Comparison of ENCODE assay signal across 13 cellular contexts in the genomic region with DNA sequence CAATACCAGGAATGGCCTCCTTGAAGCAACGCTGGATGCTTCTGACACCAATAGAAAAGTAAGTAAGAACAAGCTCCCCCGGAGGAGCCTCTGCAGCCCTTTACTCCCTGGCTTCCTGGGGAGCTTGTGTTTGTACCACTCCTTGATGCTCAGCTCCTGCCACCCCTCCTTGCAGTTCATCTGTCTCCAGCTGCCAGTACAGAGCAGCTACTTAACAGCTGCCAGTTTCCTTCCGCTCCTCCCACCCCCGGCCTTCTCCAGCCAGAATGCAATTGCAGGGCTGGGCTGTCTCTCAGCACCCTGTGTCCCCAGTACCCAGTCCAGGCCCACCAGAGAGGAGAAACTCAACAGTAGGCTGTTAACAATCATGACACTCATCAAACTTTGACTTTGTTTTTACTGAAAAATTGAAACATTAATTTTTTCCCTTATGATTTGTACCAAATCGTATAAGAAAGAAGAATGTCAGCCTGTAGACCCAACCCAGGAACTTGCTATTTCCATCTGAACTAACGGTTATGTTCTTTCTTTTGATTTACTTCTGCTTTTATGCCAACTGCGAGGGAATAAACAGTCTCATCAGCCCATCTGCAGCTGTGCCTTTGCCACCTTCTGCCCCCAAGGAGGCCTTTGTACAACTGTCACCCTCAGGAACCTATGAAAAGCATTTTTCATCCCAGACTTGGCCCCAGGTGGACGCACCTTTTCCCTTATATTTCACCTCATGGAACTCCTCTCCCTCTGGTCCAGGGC.
DNase-seq lines count a peak whose midpoint lies in the region; ATAC-seq and TF ChIP-seq lines count a peak whose summit lies in the region.
"Had no signal": no experiment of that assay in that cellular context is flagged by ENCODE, and none has a peak within 500 bp of the region (broad histone marks: within the 10 kb centered on the region; RNA-seq: fewer than 3 reads in every experiment).

No MANE protein-coding gene starts in this region.

- no TSS peak for BruUV-seq in OCI-LY7 (replicated peaks; lab: Mats Ljungman, UMichigan)

- TF ChIP-seq CTCF in activated CD8-positive, alpha-beta T cell treated with anti-CD3 and anti-CD28 coated beads for 36 hours (IDR thresholded peaks at IDR 0.05): no peak
- no peak for TF ChIP-seq CTCF in OCI-LY7 (conservative IDR thresholded peaks at IDR 0.05; ENCODE audit: low read length)
- no peak for TF ChIP-seq CTCF in Peyer's patch (IDR thresholded peaks at IDR 0.05)

- CTCF ChIA-PET in activated CD8-positive, alpha-beta T cell treated with anti-CD3 and anti-CD28 coated beads, Interleukin-2, amount 10 ng/mL, durations not matched to agents 7 days and 5 days (lab: Charles Lee): no interaction called here
- CTCF ChIA-PET in activated CD8-positive, alpha-beta T cell treated with anti-CD3 and anti-CD28 coated beads for 36 hours (lab: Charles Lee): interaction anchor here (1.1 kb wide), 1 partner anchor 18 kb away, joined by 3 read pairs; no protein-coding TSS in a partner anchor
- CTCF ChIA-PET in OCI-LY7 (lab: Charles Lee; ENCODE audit: unreplicated experiment): interaction anchor here (0.5 to 1.6 kb wide), 4 partner anchors 16 to 211 kb away, joined by 3 to 4 read pairs (median 4); no protein-coding TSS in a partner anchor
- CTCF ChIA-PET in activated naive CD4-positive, alpha-beta T cell treated with anti-CD3 and anti-CD28 coated beads, Interleukin-2, amount 10 ng/mL, durations not matched to agents 7 days and 5 days (lab: Charles Lee): no interaction called here

- H3K4me2 ChIP-seq in OCI-LY7 (ENCODE audit: low read length): peak overlapping the region; percentile 67

- no peaks in the 10 kb centered on the region for H3K9me3 ChIP-seq in OCI-LY7 (ENCODE audit: low read length)
- no peaks in the 10 kb centered on the region for H3K9me3 ChIP-seq in right cardiac atrium (ENCODE audit: control insufficient read depth, low read length)
- no peaks in the 10 kb centered on the region for H3K9me3 ChIP-seq in thymus (ENCODE audit: control insufficient read depth)
- H3K9me3 ChIP-seq in Peyer's patch: no peaks in the 10 kb centered on the region
- H3K9me3 ChIP-seq: tibial nerve had no signal

- H2AFZ ChIP-seq in OCI-LY7 (ENCODE audit: low read length): peak overlapping the region; percentile 87

- TF ChIP-seq POLR2A in Peyer's patch (IDR thresholded peaks at IDR 0.05) (no peak), erythroblast (IDR thresholded peaks at IDR 0.05; ENCODE audit: low read length) (no peak)

- H3K4me3 ChIP-seq in OCI-LY7 (ENCODE audit: low read depth, low read length, poor library complexity, severe bottlenecking): peak overlapping the region; percentile 49
- no peak overlapping the region for H3K4me3 ChIP-seq in right cardiac atrium (ENCODE audit: low read length)
- peak overlapping the region; percentile 67 for H3K4me3 ChIP-seq in thymus (ENCODE audit: low read length)
- no peak overlapping the region for H3K4me3 ChIP-seq in Peyer's patch
- H3K4me3 ChIP-seq: tibial nerve had no signal

- H3K4me3 Mint-ChIP-seq in activated CD8-positive, alpha-beta T cell treated with anti-CD3 and anti-CD28 coated beads, Interleukin-2, amount 10 ng/mL, durations not matched to agents 7 days and 5 days: no peak overlapping the region
- H3K4me3 Mint-ChIP-seq in activated CD8-positive, alpha-beta T cell treated with anti-CD3 and anti-CD28 coated beads for 36 hours: no peak overlapping the region
- no peak overlapping the region for H3K4me3 Mint-ChIP-seq in activated naive CD4-positive, alpha-beta T cell treated with anti-CD3 and anti-CD28 coated beads, Interleukin-2, amount 10 ng/mL, durations not matched to agents 7 days and 5 days
- H3K4me3 Mint-ChIP-seq: activated naive CD8-positive, alpha-beta T cell treated with anti-CD3 and anti-CD28 coated beads, Interleukin-2, amount 50 U/mL, for 24 hours; natural killer cell had no signal

- no peaks in the 10 kb centered on the region for H3K36me3 Mint-ChIP-seq in activated CD8-positive, alpha-beta T cell treated with anti-CD3 and anti-CD28 coated beads, Interleukin-2, amount 10 ng/mL, durations not matched to agents 7 days and 5 days (ENCODE audit: low read depth)
- H3K36me3 Mint-ChIP-seq in activated CD8-positive, alpha-beta T cell treated with anti-CD3 and anti-CD28 coated beads for 36 hours (ENCODE audit: low read depth): no peaks in the 10 kb centered on the region
- H3K36me3 Mint-ChIP-seq in activated naive CD4-positive, alpha-beta T cell treated with anti-CD3 and anti-CD28 coated beads, Interleukin-2, amount 10 ng/mL, durations not matched to agents 7 days and 5 days: no peaks in the 10 kb centered on the region
- H3K36me3 Mint-ChIP-seq: natural killer cell had no signal

- intact Hi-C loops in activated CD8-positive, alpha-beta T cell treated with anti-CD3 and anti-CD28 coated beads for 36 hours (cut with micrococcal nuclease): no loop called here
- intact Hi-C loops in OCI-LY7 (cut with micrococcal nuclease; ENCODE audit: unreplicated experiment): no loop called here
- intact Hi-C loops in right cardiac atrium (cut with DNase I): loop anchor here in 1 of 4 donors (10.0 kb wide), 1 partner anchor 111 kb away; the partner anchor contains the start of gene AOX1

- H3K4me1 Mint-ChIP-seq in activated CD8-positive, alpha-beta T cell treated with anti-CD3 and anti-CD28 coated beads, Interleukin-2, amount 10 ng/mL, durations not matched to agents 7 days and 5 days (ENCODE audit: low read depth): no peaks in the 10 kb centered on the region
- H3K4me1 Mint-ChIP-seq in activated CD8-positive, alpha-beta T cell treated with anti-CD3 and anti-CD28 coated beads for 36 hours (ENCODE audit: low read depth): peaks cover 8% of the 10 kb centered on the region
- no peaks in the 10 kb centered on the region for H3K4me1 Mint-ChIP-seq in activated naive CD4-positive, alpha-beta T cell treated with anti-CD3 and anti-CD28 coated beads, Interleukin-2, amount 10 ng/mL, durations not matched to agents 7 days and 5 days
- H3K4me1 Mint-ChIP-seq: natural killer cell had no signal

- WGBS in right cardiac atrium: 55% methylated on average over 8 of the region's 8 CpGs
- 7% methylated on average over 8 of the region's 8 CpGs for WGBS in thymus

- no peaks in the 10 kb centered on the region for H3K27me3 ChIP-seq in right cardiac atrium (ENCODE audit: control insufficient read depth, insufficient read depth)
- H3K27me3 ChIP-seq in thymus (ENCODE audit: control insufficient read depth, insufficient read depth): no peaks in the 10 kb centered on the region
- H3K27me3 ChIP-seq in Peyer's patch: no peaks in the 10 kb centered on the region
- H3K27me3 ChIP-seq: tibial nerve had no signal

- H3K36me3 ChIP-seq in OCI-LY7 (ENCODE audit: insufficient read depth, low read length): no peaks in the 10 kb centered on the region
- no peaks in the 10 kb centered on the region for H3K36me3 ChIP-seq in thymus (ENCODE audit: control insufficient read depth, insufficient read depth)
- no peaks in the 10 kb centered on the region for H3K36me3 ChIP-seq in Peyer's patch
- H3K36me3 ChIP-seq: tibial nerve had no signal

- H3K27me3 Mint-ChIP-seq in activated CD8-positive, alpha-beta T cell treated with anti-CD3 and anti-CD28 coated beads, Interleukin-2, amount 10 ng/mL, durations not matched to agents 7 days and 5 days (ENCODE audit: low read depth): peaks cover 6% of the 10 kb centered on the region
- peaks cover 2% of the 10 kb centered on the region for H3K27me3 Mint-ChIP-seq in activated CD8-positive, alpha-beta T cell treated with anti-CD3 and anti-CD28 coated beads for 36 hours
- H3K27me3 Mint-ChIP-seq in activated naive CD4-positive, alpha-beta T cell treated with anti-CD3 and anti-CD28 coated beads, Interleukin-2, amount 10 ng/mL, durations not matched to agents 7 days and 5 days: no peaks in the 10 kb centered on the region

- peak overlapping the region; percentile 8 for H3K27ac Mint-ChIP-seq in activated CD8-positive, alpha-beta T cell treated with anti-CD3 and anti-CD28 coated beads, Interleukin-2, amount 10 ng/mL, durations not matched to agents 7 days and 5 days
- no peak overlapping the region for H3K27ac Mint-ChIP-seq in activated CD8-positive, alpha-beta T cell treated with anti-CD3 and anti-CD28 coated beads for 36 hours
- H3K27ac Mint-ChIP-seq in activated naive CD4-positive, alpha-beta T cell treated with anti-CD3 and anti-CD28 coated beads, Interleukin-2, amount 10 ng/mL, durations not matched to agents 7 days and 5 days: no peak overlapping the region
- H3K27ac Mint-ChIP-seq: activated naive CD8-positive, alpha-beta T cell treated with anti-CD3 and anti-CD28 coated beads, Interleukin-2, amount 50 U/mL, for 24 hours; natural killer cell had no signal

- no peak for ATAC-seq in activated CD8-positive, alpha-beta T cell treated with anti-CD3 and anti-CD28 coated beads, Interleukin-2, amount 10 ng/mL, durations not matched to agents 7 days and 5 days
- no peak for ATAC-seq in activated CD8-positive, alpha-beta T cell treated with anti-CD3 and anti-CD28 coated beads for 36 hours
- peak; percentile 77 to 89 for ATAC-seq in right cardiac atrium
- ATAC-seq: activated naive CD8-positive, alpha-beta T cell treated with anti-CD3 and anti-CD28 coated beads, Interleukin-2, amount 50 U/mL, for 24 hours had no signal

- no peaks in the 10 kb centered on the region for H3K9me3 Mint-ChIP-seq in activated CD8-positive, alpha-beta T cell treated with anti-CD3 and anti-CD28 coated beads, Interleukin-2, amount 10 ng/mL, durations not matched to agents 7 days and 5 days (ENCODE audit: insufficient read depth)
- H3K9me3 Mint-ChIP-seq in activated CD8-positive, alpha-beta T cell treated with anti-CD3 and anti-CD28 coated beads for 36 hours: no peaks in the 10 kb centered on the region
- no peaks in the 10 kb centered on the region for H3K9me3 Mint-ChIP-seq in activated naive CD4-positive, alpha-beta T cell treated with anti-CD3 and anti-CD28 coated beads, Interleukin-2, amount 10 ng/mL, durations not matched to agents 7 days and 5 days
- H3K9me3 Mint-ChIP-seq: activated naive CD8-positive, alpha-beta T cell treated with anti-CD3 and anti-CD28 coated beads, Interleukin-2, amount 50 U/mL, for 24 hours; natural killer cell had no signal

- POLR2A ChIA-PET in activated CD8-positive, alpha-beta T cell treated with anti-CD3 and anti-CD28 coated beads, Interleukin-2, amount 10 ng/mL, durations not matched to agents 7 days and 5 days (lab: Charles Lee): interaction anchor here (0.6 kb wide), 1 partner anchor 109 kb away, joined by 3 read pairs; no protein-coding TSS in a partner anchor
- POLR2A ChIA-PET in activated CD8-positive, alpha-beta T cell treated with anti-CD3 and anti-CD28 coated beads for 36 hours (lab: Charles Lee): interaction anchor here (0.9 kb wide), 1 partner anchor 25 kb away, joined by 3 read pairs; no protein-coding TSS in a partner anchor
- POLR2A ChIA-PET in OCI-LY7 (lab: Charles Lee): interaction anchor here (0.6 to 2.1 kb wide), 14 partner anchors 9 to 1612 kb away, joined by 3 to 8 read pairs (median 3); partner anchors contain the start of gene SGO2

- H3K79me2 ChIP-seq in OCI-LY7 (ENCODE audit: insufficient read depth, low read depth, low read length): no peaks in the 10 kb centered on the region

- H3K27ac ChIP-seq in OCI-LY7 (ENCODE audit: low read depth, low read length, poor library complexity, severe bottlenecking) (peak overlapping the region; percentile 94), right cardiac atrium (ENCODE audit: low read length) (no peak overlapping the region), thymus (ENCODE audit: low read depth) (peak overlapping the region; percentile 99), Peyer's patch (no peak overlapping the region)
- H3K27ac ChIP-seq: tibial nerve had no signal

- H3K4me1 ChIP-seq in OCI-LY7 (ENCODE audit: insufficient read depth, low read length, poor library complexity, severe bottlenecking) (peaks cover 32% of the 10 kb centered on the region), right cardiac atrium (ENCODE audit: control insufficient read depth, insufficient read depth, low read length) (no peaks in the 10 kb centered on the region), thymus (ENCODE audit: control insufficient read depth, insufficient read depth, low read length) (peaks cover 36% of the 10 kb centered on the region), Peyer's patch (no peaks in the 10 kb centered on the region)
- H3K4me1 ChIP-seq: tibial nerve had no signal

- H4K20me1 ChIP-seq in OCI-LY7 (ENCODE audit: insufficient read depth, low read length): no peaks in the 10 kb centered on the region

- H3K9me2 ChIP-seq in OCI-LY7 (ENCODE audit: insufficient read depth, low read length): no peaks in the 10 kb centered on the region

- DNase-seq in activated CD8-positive, alpha-beta T cell treated with anti-CD3 and anti-CD28 coated beads, Interleukin-2, amount 10 ng/mL, durations not matched to agents 7 days and 5 days: no peak
- DNase-seq in activated CD8-positive, alpha-beta T cell treated with anti-CD3 and anti-CD28 coated beads for 36 hours: no peak
- DNase-seq in OCI-LY7 (ENCODE audit: low spot score): peak; percentile 82
- peak; percentile 60 to 85 (median 73) for DNase-seq in right cardiac atrium
- no peak for DNase-seq in Peyer's patch
- DNase-seq in activated naive CD4-positive, alpha-beta T cell treated with anti-CD3 and anti-CD28 coated beads, Interleukin-2, amount 10 ng/mL, durations not matched to agents 7 days and 5 days: no peak
- DNase-seq in erythroblast (lab: John Stamatoyannopoulos, UW): no peak
- DNase-seq: activated naive CD8-positive, alpha-beta T cell treated with anti-CD3 and anti-CD28 coated beads, Interleukin-2, amount 50 U/mL, for 24 hours; DMS79 treated with DMSO at 0.1 percent for 48 hours; natural killer cell; NCI-H2029 had no signal

Comparison
In these comparisons a context has a peak if more than half of its experiments do, and no peak if none do; other contexts are left out.
1. CTCF ChIA-PET loops: an anchor here in activated CD8-positive, alpha-beta T cell treated with anti-CD3 and anti-CD28 coated beads for 36 hours (1.1 kb wide) and OCI-LY7 (0.5 to 1.6 kb wide); none called in activated CD8-positive, alpha-beta T cell treated with anti-CD3 and anti-CD28 coated beads, Interleukin-2, amount 10 ng/mL, durations not matched to agents 7 days and 5 days and activated naive CD4-positive, alpha-beta T cell treated with anti-CD3 and anti-CD28 coated beads, Interleukin-2, amount 10 ng/mL, durations not matched to agents 7 days and 5 days.
2. ATAC-seq: peak in right cardiac atrium (2 of 2); none in activated CD8-positive, alpha-beta T cell treated with anti-CD3 and anti-CD28 coated beads, Interleukin-2, amount 10 ng/mL, durations not matched to agents 7 days and 5 days (single experiment) and activated CD8-positive, alpha-beta T cell treated with anti-CD3 and anti-CD28 coated beads for 36 hours (single experiment).
3. DNase-seq: peak in OCI-LY7 (single experiment) and right cardiac atrium (3 of 3); none in activated CD8-positive, alpha-beta T cell treated with anti-CD3 and anti-CD28 coated beads, Interleukin-2, amount 10 ng/mL, durations not matched to agents 7 days and 5 days (single experiment), activated CD8-positive, alpha-beta T cell treated with anti-CD3 and anti-CD28 coated beads for 36 hours (single experiment), Peyer's patch (0 of 3), activated naive CD4-positive, alpha-beta T cell treated with anti-CD3 and anti-CD28 coated beads, Interleukin-2, amount 10 ng/mL, durations not matched to agents 7 days and 5 days (single experiment) and erythroblast (0 of 2).
4. H3K27ac ChIP-seq: peak in OCI-LY7 (single experiment) and thymus (single experiment); none in right cardiac atrium (single experiment) and Peyer's patch (0 of 4).
5. H3K4me3 ChIP-seq: peak in OCI-LY7 (single experiment) and thymus (single experiment); none in right cardiac atrium (single experiment) and Peyer's patch (0 of 4).